In the genomic region with DNA sequence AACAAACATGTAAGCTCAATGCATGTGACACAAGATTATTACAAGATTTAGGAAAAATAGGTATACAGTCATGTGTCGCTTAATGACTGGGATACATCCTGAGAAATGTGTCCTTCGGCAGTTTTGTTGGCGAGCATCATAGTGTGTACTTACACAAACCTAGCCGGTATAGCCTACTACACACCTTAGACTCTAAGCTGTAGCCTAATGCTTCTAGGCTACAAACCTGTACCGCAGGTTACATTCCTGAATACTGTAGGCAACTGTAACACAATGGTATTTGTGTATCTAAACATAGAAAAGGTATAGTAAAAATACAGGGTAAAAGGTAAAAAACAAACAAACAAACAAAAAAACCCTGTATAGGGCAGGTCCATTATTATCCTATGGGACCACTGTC, we compare ENCODE assay signal across 22 cellular contexts. TPM values are rescaled to one million over a fixed set of nuclear protein-coding genes. Genes with fewer than 3 reads are reported as not detected.
DNase-seq lines count a peak whose midpoint lies in the region; ATAC-seq and TF ChIP-seq lines count a peak whose summit lies in the region.
"Had no signal": no experiment of that assay in that cellular context is flagged by ENCODE, and none has a peak within 500 bp of the region (broad histone marks: within the 10 kb centered on the region; RNA-seq: fewer than 3 reads in every experiment).

No MANE protein-coding gene starts in this region.

- DNase-seq in HCT116 (ENCODE audit: low read depth, low spot score) (no peak), WTC11 (ENCODE audit: low spot score) (no peak), progenitor cell of endocrine pancreas (ENCODE audit: low spot score, unreplicated experiment) (no peak), immature natural killer cell (no peak), NCI-H1694 treated with DMSO at 0.1 percent for 48 hours (lab: John Stamatoyannopoulos, UW) (no peak), HuH-7 (ENCODE audit: low spot score) (no peak)
- DNase-seq in activated CD8-positive, alpha-beta memory T cell treated with anti-CD3 and anti-CD28 coated beads, Interleukin-2, amount 50 U/mL, for 4 hours: no peak
- DNase-seq: activated CD4-positive, alpha-beta T cell treated with anti-CD3 and anti-CD28 coated beads for 1 hour; activated CD8-positive, alpha-beta memory T cell treated with anti-CD3 and anti-CD28 coated beads for 24 hours; activated naive CD4-positive, alpha-beta T cell treated with anti-CD3 and anti-CD28 coated beads for 36 hours; activated T-cell treated with anti-CD3 and anti-CD28 coated beads, Interleukin-2, amount 50 U/mL, for 48 hours; CD4-positive, CD25-positive, alpha-beta regulatory T cell; DMS79; foreskin keratinocyte; hippocampal formation; Karpas-422; lower lobe of right lung; pancreas; stimulated activated CD4-positive, alpha-beta T cell treated with anti-CD3 and anti-CD28 coated beads, Interleukin-2, amount 100 ng/mL, for 24 hours had no signal

- intact Hi-C loops in HCT116 (cut with micrococcal nuclease): no loop called here

- H3K4me1 Mint-ChIP-seq in WTC11 (peaks cover 3% of the 10 kb centered on the region), progenitor cell of endocrine pancreas (ENCODE audit: low read depth) (no peaks in the 10 kb centered on the region), immature natural killer cell (no peaks in the 10 kb centered on the region)
- H3K4me1 Mint-ChIP-seq: CD4-positive, CD25-positive, alpha-beta regulatory T cell; stimulated activated effector memory CD8-positive, alpha-beta T cell treated with anti-CD3 and anti-CD28 coated beads, Interleukin-12 subunit alpha, Interleukin-12 subunit beta, amount 100 ng/mL, for 72 hours had no signal

- H2AFZ ChIP-seq in HCT116 (ENCODE audit: low read depth, low read length, poor library complexity, severe bottlenecking): peak overlapping the region; percentile 82

- H3K4me3 ChIP-seq in HCT116 (replicated peaks in 1 of 2; ENCODE audit: low read depth in 1 of 2, low read length in 2 of 2): peak overlapping the region in 1 of 2 experiments; percentile 60; a peak in 2 of 4 replicates
- H3K4me3 ChIP-seq in iPS-18a (ENCODE audit: low read length): peak overlapping the region; percentile 72

- no peak for TF ChIP-seq CTCF in HCT116 (IDR thresholded peaks at IDR 0.05 in 2 of 3, conservative IDR thresholded peaks at IDR 0.05 in 1 of 3; ENCODE audit: borderline replicate concordance in 1 of 3, insufficient read depth in 1 of 3, low read depth in 2 of 3, low read length in 2 of 3)
- TF ChIP-seq CTCF in WTC11 (IDR thresholded peaks at IDR 0.05): no peak
- TF ChIP-seq CTCF in progenitor cell of endocrine pancreas (IDR thresholded peaks at IDR 0.05; ENCODE audit: unreplicated experiment): no peak

- no peak for ATAC-seq in HCT116
- ATAC-seq in WTC11: no peak
- ATAC-seq: lower lobe of right lung; pancreas; stimulated activated effector memory CD8-positive, alpha-beta T cell treated with anti-CD3 and anti-CD28 coated beads, Interleukin-12 subunit alpha, Interleukin-12 subunit beta, amount 100 ng/mL, for 72 hours had no signal

- POLR2A ChIA-PET in HCT116 (lab: Charles Lee): no interaction called here
- POLR2A ChIA-PET in WTC11 (lab: Charles Lee): no interaction called here

- no peak for TF ChIP-seq POLR2A in HCT116 (IDR thresholded peaks at IDR 0.05; ENCODE audit: borderline replicate concordance, extremely low read depth, insufficient read depth, insufficient read length)

- H3K27ac Mint-ChIP-seq in WTC11 (no peak overlapping the region), progenitor cell of endocrine pancreas (no peak overlapping the region), immature natural killer cell (no peak overlapping the region)
- H3K27ac Mint-ChIP-seq: activated naive CD4-positive, alpha-beta T cell treated with anti-CD3 and anti-CD28 coated beads for 36 hours; CD4-positive, CD25-positive, alpha-beta regulatory T cell; stimulated activated effector memory CD8-positive, alpha-beta T cell treated with anti-CD3 and anti-CD28 coated beads, Interleukin-12 subunit alpha, Interleukin-12 subunit beta, amount 100 ng/mL, for 72 hours had no signal

- peaks cover 12 to 22% of the 10 kb centered on the region in 2 experiments for H3K4me1 ChIP-seq in HCT116 (ENCODE audit: control insufficient read depth in 1 of 2, insufficient read depth in 2 of 2, low read length in 2 of 2)
- H3K4me1 ChIP-seq in iPS-18a (ENCODE audit: control insufficient read depth, low read depth, low read length): no peaks in the 10 kb centered on the region
- H3K4me1 ChIP-seq: foreskin keratinocyte, pancreas had no signal

- RAD21 ChIA-PET in HCT116 (lab: Charles Lee; ENCODE audit: low non-redundant PET in 1 of 2, low total read pairs in 2 of 2, uncharacterized antibody in 2 of 2, unreplicated experiment in 2 of 2): no interaction called here

- H3K36me3 ChIP-seq in HCT116 (ENCODE audit: control insufficient read depth in 1 of 2, insufficient read depth in 2 of 2, low read length in 2 of 2) (no peaks in the 10 kb centered on the region), iPS-18a (ENCODE audit: control insufficient read depth, low read depth, low read length) (no peaks in the 10 kb centered on the region)
- H3K36me3 ChIP-seq: lower lobe of right lung, pancreas had no signal

- H3K36me3 Mint-ChIP-seq in WTC11 (no peaks in the 10 kb centered on the region), progenitor cell of endocrine pancreas (ENCODE audit: insufficient read depth) (no peaks in the 10 kb centered on the region), immature natural killer cell (no peaks in the 10 kb centered on the region)
- H3K36me3 Mint-ChIP-seq: CD4-positive, CD25-positive, alpha-beta regulatory T cell; stimulated activated effector memory CD8-positive, alpha-beta T cell treated with anti-CD3 and anti-CD28 coated beads, Interleukin-12 subunit alpha, Interleukin-12 subunit beta, amount 100 ng/mL, for 72 hours had no signal

- peaks cover 15% of the 10 kb centered on the region; the same call in 1 of the 2 replicates for H3K27me3 ChIP-seq in HCT116 (ENCODE audit: insufficient read depth, low read length)
- H3K27me3 ChIP-seq in iPS-18a (ENCODE audit: control insufficient read depth, insufficient read depth, low read length): peaks cover 63% of the 10 kb centered on the region

- H3K9ac ChIP-seq in HCT116 (ENCODE audit: low read length) (no peak overlapping the region), iPS-18a (ENCODE audit: low read length) (no peak overlapping the region)

- peak overlapping the region; percentile 87 for H3K4me2 ChIP-seq in HCT116 (ENCODE audit: low read length)

- CTCF ChIA-PET in HCT116 (lab: Charles Lee) (interaction anchor here (2.4 kb wide), 1 partner anchor 332 kb away, joined by 10 read pairs; no protein-coding TSS in a partner anchor), WTC11 (lab: Charles Lee) (interaction anchor here (0.6 to 5.4 kb wide), 5 partner anchors 8 to 706 kb away, joined by 3 to 30 read pairs (median 6); partner anchors contain the start of gene NSG2)

- BruUV-seq in HCT116 (replicated peaks; lab: Mats Ljungman, UMichigan): no TSS peak

- H3K4me3 Mint-ChIP-seq in WTC11 (peak overlapping the region; percentile 76), progenitor cell of endocrine pancreas (ENCODE audit: low read depth) (peak overlapping the region; percentile 78), immature natural killer cell (no peak overlapping the region)
- H3K4me3 Mint-ChIP-seq: activated naive CD4-positive, alpha-beta T cell treated with anti-CD3 and anti-CD28 coated beads for 36 hours; CD4-positive, CD25-positive, alpha-beta regulatory T cell; stimulated activated effector memory CD8-positive, alpha-beta T cell treated with anti-CD3 and anti-CD28 coated beads, Interleukin-12 subunit alpha, Interleukin-12 subunit beta, amount 100 ng/mL, for 72 hours had no signal

- H4K20me1 ChIP-seq in HCT116 (ENCODE audit: insufficient read depth): no peaks in the 10 kb centered on the region

- H3K9me3 Mint-ChIP-seq in WTC11: no peaks in the 10 kb centered on the region
- H3K9me3 Mint-ChIP-seq in progenitor cell of endocrine pancreas (ENCODE audit: low read depth): no peaks in the 10 kb centered on the region
- peaks cover 0 to 7% (median 0%) of the 10 kb centered on the region in 6 donors for H3K9me3 Mint-ChIP-seq in immature natural killer cell
- H3K9me3 Mint-ChIP-seq: activated naive CD4-positive, alpha-beta T cell treated with anti-CD3 and anti-CD28 coated beads for 36 hours; stimulated activated effector memory CD8-positive, alpha-beta T cell treated with anti-CD3 and anti-CD28 coated beads, Interleukin-12 subunit alpha, Interleukin-12 subunit beta, amount 100 ng/mL, for 72 hours had no signal

- no peaks in the 10 kb centered on the region for H3K79me2 ChIP-seq in HCT116 (ENCODE audit: insufficient read depth, low read length)

- no peak for TF ChIP-seq RAD21 in HCT116 (IDR thresholded peaks at IDR 0.05; ENCODE audit: low read depth)

- H3K27me3 Mint-ChIP-seq in WTC11 (ENCODE audit: low read depth): peaks cover 69% of the 10 kb centered on the region
- peaks cover 54% of the 10 kb centered on the region for H3K27me3 Mint-ChIP-seq in progenitor cell of endocrine pancreas
- peaks cover 6 to 24% (median 15%) of the 10 kb centered on the region in 3 donors for H3K27me3 Mint-ChIP-seq in immature natural killer cell (ENCODE audit: low read depth in 3 of 3)

- H3K9me2 ChIP-seq in HCT116 (ENCODE audit: insufficient read depth): no peaks in the 10 kb centered on the region

- no peaks in the 10 kb centered on the region for H3K9me3 ChIP-seq in HCT116 (ENCODE audit: control insufficient read depth in 1 of 2, insufficient read depth in 1 of 2, low read depth in 1 of 2, low read length in 2 of 2)
- no peaks in the 10 kb centered on the region for H3K9me3 ChIP-seq in iPS-18a (ENCODE audit: control insufficient read depth, low read depth, low read length)
- H3K9me3 ChIP-seq: lower lobe of right lung, pancreas had no signal

- no peak overlapping the region for H3K27ac ChIP-seq in HCT116 (ENCODE audit: low read depth, low read length)
- no peak overlapping the region for H3K27ac ChIP-seq in iPS-18a (ENCODE audit: low read length)
- H3K27ac ChIP-seq: foreskin keratinocyte, lower lobe of right lung, pancreas had no signal

TF ChIP-seq in HCT116, 20 proteins besides CTCF, POLR2A, EP300 and RAD21 (continues in another document):
- no peak for TF ChIP-seq SRF (IDR thresholded peaks at IDR 0.05; ENCODE audit: low read depth)
- TF ChIP-seq TCF7L2 (IDR thresholded peaks at IDR 0.05; ENCODE audit: borderline replicate concordance, extremely low read depth, insufficient read depth, insufficient read length): no peak

TF ChIP-seq in WTC11, 78 proteins besides CTCF, POLR2A, EP300 and RAD21 (continues in another document):
- TF ChIP-seq SMAD4 (CRISPR knock-in tag; IDR thresholded peaks at IDR 0.05): no peak

RNA-seq across cellular contexts. Expression of gene MSX2, which starts 27.7 kb away (rescaled TPM):
- total RNA-seq in HCT116 (2021; ENCODE audit: unreplicated experiment): 11.3 TPM
- 3.9 and 4.4 TPM in 2 replicates for polyA plus RNA-seq in HCT116 (2012)
- total RNA-seq in WTC11 (2021): 0.73 to 0.94 TPM (median 0.83 TPM) in 3 replicates
- total RNA-seq in progenitor cell of endocrine pancreas: 5.8 and 11.7 TPM in 2 replicates
- polyA plus RNA-seq in immature natural killer cell: not detected
- total RNA-seq: activated naive CD4-positive, alpha-beta T cell treated with anti-CD3 and anti-CD28 coated beads for 36 hours; temporal lobe had no signal
- polyA plus RNA-seq: CD4-positive, CD25-positive, alpha-beta regulatory T cell had no signal

Comparison
In these comparisons a context has a peak if more than half of its experiments do, and no peak if none do; other contexts are left out.
1. H3K4me3 Mint-ChIP-seq: peak in WTC11 (single experiment) and progenitor cell of endocrine pancreas (single experiment); none in immature natural killer cell (0 of 5).